In genomic region chr3:120488296-120488695, GRCh38 we compare ENCODE assay signal across 14 cellular contexts. TPM values are rescaled to one million over a fixed set of nuclear protein-coding genes. Genes with fewer than 3 reads are reported as not detected.
DNase-seq lines count a peak whose midpoint lies in the region; ATAC-seq and TF ChIP-seq lines count a peak whose summit lies in the region.
"Had no signal": no experiment of that assay in that cellular context is flagged by ENCODE, and none has a peak within 500 bp of the region (broad histone marks: within the 10 kb centered on the region; RNA-seq: fewer than 3 reads in every experiment).

No MANE protein-coding gene starts in this region.

- H3K36me3 Mint-ChIP-seq in neural progenitor cell (no peaks in the 10 kb centered on the region), Caco-2 (ENCODE audit: insufficient read depth, unreplicated experiment) (no peaks in the 10 kb centered on the region)

- H3K9me3 Mint-ChIP-seq in neural progenitor cell: no peaks in the 10 kb centered on the region
- H3K9me3 Mint-ChIP-seq in Caco-2 (ENCODE audit: unreplicated experiment): peaks cover 2% of the 10 kb centered on the region

- H3K4me3 ChIP-seq in heart left ventricle (no peak overlapping the region), fibroblast of mammary gland (ENCODE audit: control insufficient read depth, low read depth, low read length) (no peak overlapping the region), neural progenitor cell (no peak overlapping the region), Caco-2 (ENCODE audit: low read depth, low read length) (no peak overlapping the region)

- peak overlapping the region in 9 of 12 donors; percentile 10 to 71 (median 42) for H3K27ac ChIP-seq in heart left ventricle
- H3K27ac ChIP-seq in neural progenitor cell: no peak overlapping the region

- no peak for TF ChIP-seq POLR2A in heart left ventricle (IDR thresholded peaks at IDR 0.05)

- H3K36me3 ChIP-seq in heart left ventricle: no peaks in the 10 kb centered on the region
- no peaks in the 10 kb centered on the region for H3K36me3 ChIP-seq in neural progenitor cell
- H3K36me3 ChIP-seq in Caco-2 (ENCODE audit: control insufficient read depth, insufficient read depth, low read length): no peaks in the 10 kb centered on the region

- peak overlapping the region; percentile 26 for H2AFZ ChIP-seq in neural progenitor cell (replicated peaks)

- H3K9me3 ChIP-seq in heart left ventricle (no peaks in the 10 kb centered on the region), neural progenitor cell (ENCODE audit: low read depth) (no peaks in the 10 kb centered on the region), Caco-2 (no peaks in the 10 kb centered on the region)

- peaks cover 6% of the 10 kb centered on the region for H3F3A ChIP-seq in neural progenitor cell (ENCODE audit: low read depth)

- H4K20me1 ChIP-seq in neural progenitor cell (ENCODE audit: low read depth): no peaks in the 10 kb centered on the region

- TF ChIP-seq CTCF in heart left ventricle (IDR thresholded peaks at IDR 0.05): no peak
- no peak for TF ChIP-seq CTCF in fibroblast of mammary gland (conservative IDR thresholded peaks at IDR 0.05; ENCODE audit: control insufficient read depth, insufficient read depth, low read depth, low read length)
- TF ChIP-seq CTCF in neural progenitor cell (IDR thresholded peaks at IDR 0.05): no peak
- TF ChIP-seq CTCF in Caco-2 (IDR thresholded peaks at IDR 0.05; ENCODE audit: insufficient read depth in 1 of 2, low read depth in 1 of 2, low read length in 1 of 2, severe bottlenecking in 1 of 2, unreplicated experiment in 1 of 2): no peak

- no peaks in the 10 kb centered on the region for H3K79me2 ChIP-seq in neural progenitor cell (ENCODE audit: low read depth)

- no peak overlapping the region for H3K9ac ChIP-seq in neural progenitor cell

- H3K27ac Mint-ChIP-seq in neural progenitor cell: no peak overlapping the region
- no peak overlapping the region for H3K27ac Mint-ChIP-seq in Caco-2 (ENCODE audit: unreplicated experiment)

- H3K27me3 ChIP-seq in heart left ventricle: no peaks in the 10 kb centered on the region
- no peaks in the 10 kb centered on the region for H3K27me3 ChIP-seq in neural progenitor cell
- H3K27me3 ChIP-seq in Caco-2 (replicated peaks; ENCODE audit: control insufficient read depth, insufficient read depth, low read length): no peaks in the 10 kb centered on the region

- intact Hi-C loops in heart left ventricle (cut with DNase I) (no loop called here), Right ventricle myocardium inferior (cut with DNase I) (no loop called here), Caco-2 (cut with micrococcal nuclease; ENCODE audit: unreplicated experiment) (no loop called here)

- peaks cover 3% of the 10 kb centered on the region for H3K27me3 Mint-ChIP-seq in neural progenitor cell (ENCODE audit: insufficient read depth, low read depth)
- no peaks in the 10 kb centered on the region for H3K27me3 Mint-ChIP-seq in Caco-2 (ENCODE audit: insufficient read depth, unreplicated experiment)

- WGBS in heart left ventricle, 4 donors: 65 to 80% (median 73%) methylated on average over 3 of the region's 3 CpGs

- DNase-seq in heart left ventricle: no peak
- DNase-seq in Right ventricle myocardium inferior (ENCODE audit: missing footprints): no peak
- DNase-seq in fibroblast of mammary gland (ENCODE audit: low read depth): peak; percentile 48
- peak; percentile 21 for DNase-seq in neural progenitor cell (ENCODE audit: low spot score)
- no peak for DNase-seq in Caco-2
- DNase-seq in stimulated activated naive CD8-positive, alpha-beta T cell treated with anti-CD3 and anti-CD28 coated beads, Interleukin-15, Interleukin-2, amounts not matched to agents 100 U/mL and 50 U/mL, for 24 hours: no peak
- no peak for DNase-seq in NCI-H748 treated with DMSO at 0.1 percent for 48 hours (lab: John Stamatoyannopoulos, UW)
- no peak for DNase-seq in epidermal melanocyte (ENCODE audit: insufficient read length, low spot score)
- DNase-seq: C1 segment of cervical spinal cord, DND-41, NCI-H187, NCI-H446, RPMI8226 had no signal

- CTCF ChIA-PET in Caco-2 (lab: Charles Lee): interaction anchor here (1.1 kb wide), 1 partner anchor 71 kb away, joined by 4 read pairs; no protein-coding TSS in a partner anchor

- H3K4me1 Mint-ChIP-seq in neural progenitor cell (no peaks in the 10 kb centered on the region), Caco-2 (ENCODE audit: low read depth, unreplicated experiment) (no peaks in the 10 kb centered on the region)

- ATAC-seq in heart left ventricle (peak in 1 of 4 donors; percentile 22), Right ventricle myocardium inferior (no peak)
- ATAC-seq in stimulated activated naive CD8-positive, alpha-beta T cell treated with anti-CD3 and anti-CD28 coated beads, Interleukin-15, Interleukin-2, amounts not matched to agents 100 U/mL and 50 U/mL, for 24 hours: no peak
- ATAC-seq: HCT116 had no signal

- POLR2A ChIA-PET in Caco-2 (lab: Charles Lee): no interaction called here

- H3K4me1 ChIP-seq in heart left ventricle (peaks cover 0 to 13% (median 0%) of the 10 kb centered on the region in 12 donors), neural progenitor cell (peaks cover 19% of the 10 kb centered on the region), Caco-2 (no peaks in the 10 kb centered on the region)

- H3K4me2 ChIP-seq in neural progenitor cell: no peak overlapping the region

- BruUV-seq in Caco-2 (replicated peaks; lab: Mats Ljungman, UMichigan): no TSS peak

- H3K4me3 Mint-ChIP-seq in neural progenitor cell: no peak overlapping the region
- no peak overlapping the region for H3K4me3 Mint-ChIP-seq in Caco-2 (ENCODE audit: unreplicated experiment)

RNA-seq across cellular contexts. Expression of gene FSTL1, which starts 37.5 kb away (rescaled TPM):
- 100 to 1,000 TPM; 138 to 667 (median 220) TPM for total RNA-seq in heart left ventricle
- 100 to 1,000 TPM in 1 of 2 donors, 10 to 100 TPM in 1; 43.8 to 146 TPM for polyA plus RNA-seq in heart left ventricle
- 217 TPM for total RNA-seq in Right ventricle myocardium inferior
- total RNA-seq in neural progenitor cell (ENCODE audit: low replicate concordance): 280 and 327 TPM in 2 replicates
- total RNA-seq in Caco-2 (2022): 1.4 and 2.9 TPM in 2 replicates

Comparison
In these comparisons a context has a peak if more than half of its experiments do, and no peak if none do; other contexts are left out.
1. DNase-seq: peak in fibroblast of mammary gland (single experiment) and neural progenitor cell (single experiment); none in heart left ventricle (0 of 5), Right ventricle myocardium inferior (single experiment), Caco-2 (0 of 2), stimulated activated naive CD8-positive, alpha-beta T cell treated with anti-CD3 and anti-CD28 coated beads, Interleukin-15, Interleukin-2, amounts not matched to agents 100 U/mL and 50 U/mL, for 24 hours (single experiment), NCI-H748 treated with DMSO at 0.1 percent for 48 hours (single experiment) and epidermal melanocyte (single experiment).
2. RNA of gene FSTL1, which starts 37.5 kb away (total RNA-seq): 280 to 327 TPM in neural progenitor cell, 138 to 667 TPM in heart left ventricle and 217 TPM in Right ventricle myocardium inferior (single experiment); 1.4 to 2.9 TPM in Caco-2; every median in the first group is over 10 times any median in the second.